In the genomic region with DNA sequence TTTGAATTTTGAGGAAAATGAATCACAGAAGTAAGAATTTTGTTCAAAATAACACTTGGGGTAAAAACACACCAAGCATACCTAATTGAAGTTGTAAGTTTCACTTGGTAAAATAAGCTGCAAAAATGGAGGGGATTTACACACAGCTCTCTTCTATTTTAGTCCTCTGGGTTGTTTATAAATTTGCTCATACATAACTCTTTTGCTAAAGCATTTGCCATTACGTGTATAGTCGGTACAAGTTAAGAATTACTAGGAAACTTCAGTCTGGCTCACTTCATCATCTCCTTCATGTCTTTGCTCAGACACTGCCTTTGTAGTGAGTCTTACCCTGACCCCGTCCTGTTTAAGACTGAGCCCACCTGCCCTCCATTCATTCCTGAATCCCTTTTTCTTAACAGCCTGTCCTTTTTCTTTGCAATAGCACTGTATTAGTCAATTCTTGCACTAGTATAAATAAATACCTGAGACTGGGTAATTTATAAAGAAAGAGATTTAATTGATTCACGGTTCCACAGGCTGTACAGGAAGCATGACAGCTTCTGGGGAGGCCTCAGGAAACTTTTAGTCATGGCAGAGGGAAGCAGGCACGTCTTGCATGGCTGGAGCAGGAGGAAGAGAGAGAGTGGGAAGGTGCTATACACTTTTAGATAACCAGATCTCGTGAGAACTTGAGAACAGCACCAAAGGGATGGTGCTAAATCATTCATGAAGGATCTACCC, we compare ENCODE assay signal across 12 cellular contexts. TPM values are rescaled to one million over a fixed set of nuclear protein-coding genes. Genes with fewer than 3 reads are reported as not detected.
DNase-seq lines count a peak whose midpoint lies in the region; ATAC-seq and TF ChIP-seq lines count a peak whose summit lies in the region.
"Had no signal": no experiment of that assay in that cellular context is flagged by ENCODE, and none has a peak within 500 bp of the region (broad histone marks: within the 10 kb centered on the region; RNA-seq: fewer than 3 reads in every experiment).

No MANE protein-coding gene starts in this region.

- no peak for TF ChIP-seq CTCF in endothelial cell (IDR thresholded peaks at IDR 0.05; ENCODE audit: unreplicated experiment)
- TF ChIP-seq CTCF in stomach (IDR thresholded peaks at IDR 0.05): no peak

- ATAC-seq in HG02678 (IDR thresholded peaks at IDR 0.05; ENCODE audit: unreplicated experiment) (peak; percentile 41), GM18858 (IDR thresholded peaks at IDR 0.05; ENCODE audit: unreplicated experiment) (no peak), GM21515 (IDR thresholded peaks at IDR 0.05; ENCODE audit: unreplicated experiment) (no peak)

- no peaks in the 10 kb centered on the region for H3K27me3 ChIP-seq in stomach
- H3K27me3 ChIP-seq: adrenal gland had no signal

- 67 to 92% (median 75%) methylated on average over 6 of the region's 6 CpGs for WGBS in stomach, 5 donors

- H3K36me3 ChIP-seq in stomach: no peaks in the 10 kb centered on the region
- H3K36me3 ChIP-seq: adrenal gland had no signal

- no peaks in the 10 kb centered on the region for H3K27me3 Mint-ChIP-seq in endothelial cell (ENCODE audit: unreplicated experiment)

- DNase-seq in activated naive CD4-positive, alpha-beta T cell treated with Interleukin-2 at 50 U/mL for 16 hours: peak; percentile 17
- DNase-seq in activated naive CD4-positive, alpha-beta T cell (lab: John Stamatoyannopoulos, UW): no peak
- DNase-seq in endothelial cell (ENCODE audit: low spot score): no peak
- DNase-seq in stomach: no peak
- DNase-seq in COLO668 (lab: John Stamatoyannopoulos, UW; ENCODE audit: unreplicated experiment): no peak
- DNase-seq: adrenal gland, NCI-H1092, NCI-H2227 treated with DMSO at 0.1 percent for 48 hours had no signal

- H3K4me3 Mint-ChIP-seq in endothelial cell (ENCODE audit: unreplicated experiment): peak overlapping the region; percentile 26

- no peaks in the 10 kb centered on the region for H3K9me3 Mint-ChIP-seq in endothelial cell (ENCODE audit: unreplicated experiment)

- H3K9me3 ChIP-seq in stomach: no peaks in the 10 kb centered on the region
- H3K9me3 ChIP-seq: adrenal gland had no signal

- intact Hi-C loops in stomach (cut with DNase I; ENCODE audit: low total_unique reads): no loop called here

- peaks cover 8 to 54% (median 33%) of the 10 kb centered on the region in 4 donors for H3K4me1 ChIP-seq in stomach

- TF ChIP-seq POLR2A in stomach (IDR thresholded peaks at IDR 0.05): no peak

- TF ChIP-seq EP300 in stomach (IDR thresholded peaks at IDR 0.05): no peak

- peaks cover 17% of the 10 kb centered on the region for H3K4me1 Mint-ChIP-seq in endothelial cell (ENCODE audit: unreplicated experiment)

- peaks cover 5% of the 10 kb centered on the region for H3K36me3 Mint-ChIP-seq in endothelial cell (ENCODE audit: low read depth, unreplicated experiment)

- no peak overlapping the region for H3K27ac Mint-ChIP-seq in endothelial cell (ENCODE audit: unreplicated experiment)

- H3K4me3 ChIP-seq in stomach: no peak overlapping the region
- H3K4me3 ChIP-seq: adrenal gland, coronary artery had no signal

- H3K27ac ChIP-seq in stomach: peak overlapping the region in 3 of 5 donors; percentile 14 to 80 (median 47)
- H3K27ac ChIP-seq: adrenal gland had no signal

RNA-seq across cellular contexts. Expression of gene SIPA1L1, which starts 38.1 kb away (rescaled TPM):
- total RNA-seq in endothelial cell (ENCODE audit: unreplicated experiment) (79.1 TPM), stomach (100 to 1,000 TPM in 1 of 5 donors, 10 to 100 TPM in 4; 26.6 to 193 (median 70.7) TPM)
- polyA plus RNA-seq in stomach: 10 to 100 TPM; 12.2 to 19.2 (median 13.0) TPM
